ENCODE assay signal across 18 cellular contexts in genomic region chr12:1886396-1887008, GRCh38. TPM values are rescaled to one million over a fixed set of nuclear protein-coding genes. Genes with fewer than 3 reads are reported as not detected.
A peak's percentile ranks its signal among the peaks of the same experiment; 100 is the strongest.
DNase-seq lines count a peak whose midpoint lies in the region; ATAC-seq and TF ChIP-seq lines count a peak whose summit lies in the region.
"Had no signal": no experiment of that assay in that cellular context is flagged by ENCODE, and none has a peak within 500 bp of the region (broad histone marks: within the 10 kb centered on the region; RNA-seq: fewer than 3 reads in every experiment).

No MANE protein-coding gene starts in this region.

- H3K36me3 Mint-ChIP-seq in neural progenitor cell = no peaks in the 10 kb centered on the region
- no peaks in the 10 kb centered on the region for H3K36me3 Mint-ChIP-seq in activated T-cell treated with anti-CD3 and anti-CD28 coated beads, Interleukin-2, amount 50 U/mL, for 24 hours (ENCODE audit: low read depth)

- TF ChIP-seq CTCF in GM13976 (IDR thresholded peaks at IDR 0.05; ENCODE audit: borderline replicate concordance, control extremely low read depth, extremely low read depth, insufficient read depth, missing control alignments) = no peak
- TF ChIP-seq CTCF in coronary artery (IDR thresholded peaks at IDR 0.05) = no peak
- no peak for TF ChIP-seq CTCF in neural progenitor cell (IDR thresholded peaks at IDR 0.05)

- peaks cover 5% of the 10 kb centered on the region for H3K27me3 Mint-ChIP-seq in neural progenitor cell (ENCODE audit: insufficient read depth, low read depth)
- peaks cover 37% of the 10 kb centered on the region for H3K27me3 Mint-ChIP-seq in activated T-cell treated with anti-CD3 and anti-CD28 coated beads, Interleukin-2, amount 50 U/mL, for 24 hours
- peaks cover 25% of the 10 kb centered on the region for H3K27me3 Mint-ChIP-seq in stimulated activated naive CD8-positive, alpha-beta T cell treated with anti-CD3 and anti-CD28 coated beads, Interleukin-15, amount 100 ng/mL, for 72 hours

- no peak overlapping the region for H3K4me3 Mint-ChIP-seq in neural progenitor cell
- H3K4me3 Mint-ChIP-seq in activated T-cell treated with anti-CD3 and anti-CD28 coated beads, Interleukin-2, amount 50 U/mL, for 24 hours = no peak overlapping the region
- no peak overlapping the region for H3K4me3 Mint-ChIP-seq in stimulated activated naive CD8-positive, alpha-beta T cell treated with anti-CD3 and anti-CD28 coated beads, Interleukin-15, amount 100 ng/mL, for 72 hours

- no peaks in the 10 kb centered on the region for H3K27me3 ChIP-seq in H7 (ENCODE audit: control insufficient read depth, insufficient read depth, low read length)
- H3K27me3 ChIP-seq in neural progenitor cell = no peaks in the 10 kb centered on the region

- H3K4me1 ChIP-seq in neural progenitor cell = peaks cover 7% of the 10 kb centered on the region

- H3K9me3 Mint-ChIP-seq in neural progenitor cell = peaks cover 8% of the 10 kb centered on the region
- H3K9me3 Mint-ChIP-seq in activated T-cell treated with anti-CD3 and anti-CD28 coated beads, Interleukin-2, amount 50 U/mL, for 24 hours = peaks cover 7% of the 10 kb centered on the region
- H3K9me3 Mint-ChIP-seq in stimulated activated naive CD8-positive, alpha-beta T cell treated with anti-CD3 and anti-CD28 coated beads, Interleukin-15, amount 100 ng/mL, for 72 hours = peaks cover 5 to 10% of the 10 kb centered on the region in 2 donors

- H3K36me3 ChIP-seq in H7 (replicated peaks; ENCODE audit: control insufficient read depth, insufficient read depth, low read length) (no peaks in the 10 kb centered on the region), neural progenitor cell (no peaks in the 10 kb centered on the region)

- DNase-seq in GM13976 (ENCODE audit: low spot score) (peak; percentile 1), H7 (peak; percentile 8), coronary artery (ENCODE audit: low spot score) (peak; percentile 50), neural progenitor cell (ENCODE audit: low spot score) (no peak), activated gamma-delta T cell (lab: John Stamatoyannopoulos, UW) (no peak)
- no peak for DNase-seq in activated T-cell treated with anti-CD3 and anti-CD28 coated beads, Interleukin-2, amount 50 U/mL, for 24 hours
- no peak for DNase-seq in stimulated activated naive CD8-positive, alpha-beta T cell treated with anti-CD3 and anti-CD28 coated beads, Interleukin-15, amount 100 ng/mL, for 72 hours
- DNase-seq: ACHN, AML-193, HCEC 1CT, NCI-H1105, NCI-H1694 treated with DMSO at 0.1 percent for 48 hours, NCI-H748 treated with DMSO at 0.1 percent for 48 hours, SIG-M5 had no signal

- no peak overlapping the region for H3K27ac Mint-ChIP-seq in neural progenitor cell
- no peak overlapping the region for H3K27ac Mint-ChIP-seq in activated T-cell treated with anti-CD3 and anti-CD28 coated beads, Interleukin-2, amount 50 U/mL, for 24 hours
- no peak overlapping the region for H3K27ac Mint-ChIP-seq in stimulated activated naive CD8-positive, alpha-beta T cell treated with anti-CD3 and anti-CD28 coated beads, Interleukin-15, amount 100 ng/mL, for 72 hours

- in situ Hi-C loops in GM13976 (cut with MboI; ENCODE audit: low sequenced_read_pairs, unreplicated experiment) = no loop called here

- H3K4me1 Mint-ChIP-seq in neural progenitor cell = peaks cover 3% of the 10 kb centered on the region
- H3K4me1 Mint-ChIP-seq in activated T-cell treated with anti-CD3 and anti-CD28 coated beads, Interleukin-2, amount 50 U/mL, for 24 hours (ENCODE audit: low read depth) = no peaks in the 10 kb centered on the region
- no peaks in the 10 kb centered on the region for H3K4me1 Mint-ChIP-seq in stimulated activated naive CD8-positive, alpha-beta T cell treated with anti-CD3 and anti-CD28 coated beads, Interleukin-15, amount 100 ng/mL, for 72 hours

- H3K27ac ChIP-seq in coronary artery (no peak overlapping the region), neural progenitor cell (no peak overlapping the region)
- H3K27ac ChIP-seq: C4-2B had no signal

- no peaks in the 10 kb centered on the region for H3K79me2 ChIP-seq in neural progenitor cell (ENCODE audit: low read depth)

- H3F3A ChIP-seq in neural progenitor cell (ENCODE audit: low read depth) = no peaks in the 10 kb centered on the region

- no peaks in the 10 kb centered on the region for H4K20me1 ChIP-seq in neural progenitor cell (ENCODE audit: low read depth)

- no peak overlapping the region for H3K9ac ChIP-seq in neural progenitor cell

- no peaks in the 10 kb centered on the region for H3K9me3 ChIP-seq in neural progenitor cell (ENCODE audit: low read depth)

- H2AFZ ChIP-seq in neural progenitor cell (replicated peaks) = no peak overlapping the region

- peak overlapping the region; percentile 35 for H3K4me2 ChIP-seq in neural progenitor cell

- ATAC-seq in stimulated activated naive CD8-positive, alpha-beta T cell treated with anti-CD3 and anti-CD28 coated beads, Interleukin-15, amount 100 ng/mL, for 72 hours = no peak
- ATAC-seq: SK-N-SH treated with all-trans-retinoic acid at 6 μM for 48 hours had no signal

- H3K4me3 ChIP-seq in H7 (ENCODE audit: insufficient read depth, low read depth, low read length) (no peak overlapping the region), coronary artery (no peak overlapping the region), neural progenitor cell (no peak overlapping the region)

RNA-seq across cellular contexts. Expression of gene CACNA2D4, which starts 31.9 kb away (rescaled TPM):
- total RNA-seq in H7 (2014; rRNA removed; shearing (Covaris generic)) = 0.03 and 0.22 TPM in 2 replicates
- 3.0 and 8.5 TPM in 2 replicates for total RNA-seq in neural progenitor cell (ENCODE audit: low replicate concordance)
- total RNA-seq: LHCN-M2, NCI-H460 had no signal

Comparison
In these comparisons a context has a peak if more than half of its experiments do, and no peak if none do; other contexts are left out.
1. DNase-seq: peak in GM13976 (single experiment), H7 (single experiment) and coronary artery (single experiment); none in neural progenitor cell (single experiment), activated T-cell treated with anti-CD3 and anti-CD28 coated beads, Interleukin-2, amount 50 U/mL, for 24 hours (single experiment), stimulated activated naive CD8-positive, alpha-beta T cell treated with anti-CD3 and anti-CD28 coated beads, Interleukin-15, amount 100 ng/mL, for 72 hours (0 of 2) and activated gamma-delta T cell (single experiment).